In genomic region chr10:117463545-117463920, GRCh38 we compare ENCODE assay signal across 16 cellular contexts.
"Had no signal": no experiment of that assay in that cellular context is flagged by ENCODE, and none has a peak within 500 bp of the region (broad histone marks: within the 10 kb centered on the region; RNA-seq: fewer than 3 reads in every experiment).

No MANE protein-coding gene starts in this region.

- H3K4me1 ChIP-seq: colonic mucosa had no signal

- H3K27ac ChIP-seq: esophagus muscularis mucosa had no signal

- H3K9me3 ChIP-seq: colonic mucosa, transverse colon had no signal

- H3K36me3 ChIP-seq: colonic mucosa, esophagus muscularis mucosa, transverse colon had no signal

- H3K4me3 ChIP-seq: colonic mucosa, esophagus muscularis mucosa, smooth muscle cell, transverse colon had no signal

- DNase-seq: activated CD4-positive, alpha-beta T cell treated with anti-CD3 and anti-CD28 coated beads, Interleukin-2, amount 50 U/mL, for 1 hour; activated CD8-positive, alpha-beta memory T cell treated with anti-CD3 and anti-CD28 coated beads for 24 hours; activated gamma-delta T cell treated with Interleukin-2 at 50 U/mL for 16 hours; amniotic stem cell; central memory CD4-positive, alpha-beta T cell; colonic mucosa; foreskin fibroblast; stimulated activated CD4-positive, alpha-beta T cell treated with anti-CD3 and anti-CD28 coated beads, Interleukin-4, amount 100 ng/mL, for 4 hours; stimulated activated CD8-positive, alpha-beta memory T cell treated with anti-CD3 and anti-CD28 coated beads, Interleukin-4, amount 100 ng/mL, for 48 hours; stimulated activated naive CD8-positive, alpha-beta T cell treated with anti-CD3 and anti-CD28 coated beads, Interleukin-15, Interleukin-2, amounts not matched to agents 100 U/mL and 50 U/mL, for 24 hours; T-helper 2 cell; transverse colon had no signal

- ATAC-seq: natural killer cell treated with Interleukin-12 subunit alpha and Interleukin-12 subunit beta and Interleukin-15 and Interleukin-18, amount 100 ng/mL, for 72 hours; right cardiac atrium; stimulated activated naive CD8-positive, alpha-beta T cell treated with anti-CD3 and anti-CD28 coated beads, Interleukin-15, Interleukin-2, amounts not matched to agents 100 U/mL and 50 U/mL, for 24 hours had no signal

- H3K27me3 ChIP-seq: colonic mucosa, transverse colon had no signal
